ENCODE assay signal across 8 cellular contexts in the genomic region with DNA sequence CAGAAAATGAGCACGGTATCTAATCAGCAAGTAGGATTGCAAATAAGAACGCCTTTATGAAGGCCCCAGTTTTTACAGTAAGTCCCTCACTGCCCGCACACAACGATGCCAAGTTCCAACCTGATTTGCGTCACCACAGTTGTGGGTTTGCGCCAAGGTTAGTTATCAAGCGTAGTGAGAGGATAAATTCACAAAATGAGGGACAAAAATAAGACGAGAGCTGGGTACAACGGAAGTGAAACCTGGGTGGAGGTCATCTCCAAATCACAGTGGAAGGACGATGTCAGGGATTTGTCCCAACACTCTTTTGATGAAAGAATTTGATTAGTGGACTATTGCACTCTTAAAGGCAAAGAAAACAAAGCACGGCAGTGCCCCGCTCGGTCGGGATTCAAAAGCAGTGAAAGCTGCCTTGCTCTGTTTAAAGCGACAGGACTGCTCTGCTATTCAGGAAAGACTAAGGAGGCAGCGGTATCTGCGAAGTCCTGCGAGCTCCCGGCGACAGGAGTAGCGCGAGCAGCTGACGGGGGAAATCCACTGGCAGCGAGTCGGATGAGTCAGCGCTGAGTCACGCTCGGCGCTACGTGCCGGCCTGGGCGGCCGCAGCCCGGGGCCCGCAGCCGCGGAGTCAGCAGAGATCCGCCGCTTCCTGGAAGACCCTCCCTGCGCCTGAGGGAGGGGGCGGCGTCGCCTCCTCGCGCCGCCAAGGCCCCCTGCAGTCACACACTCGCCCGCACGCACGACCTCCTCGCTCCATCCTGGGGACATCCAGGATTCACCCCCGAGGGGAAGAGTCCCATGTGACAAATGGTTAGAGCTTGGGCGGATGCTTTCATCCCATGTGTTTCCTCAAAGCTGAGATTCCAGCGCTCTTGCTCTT.
DNase-seq lines count a peak whose midpoint lies in the region.

No MANE protein-coding gene starts in this region.

- CTCF ChIA-PET in activated naive CD4-positive, alpha-beta T cell treated with anti-CD3 and anti-CD28 coated beads, Interleukin-2, amount 10 ng/mL, durations not matched to agents 7 days and 5 days (lab: Charles Lee), result interaction anchor here (1.0 to 4.4 kb wide), 6 partner anchors 11 to 104 kb away, joined by 3 to 21 read pairs (median 4); a partner anchor contains a TSS

- H3K27me3 Mint-ChIP-seq in activated naive CD4-positive, alpha-beta T cell treated with anti-CD3 and anti-CD28 coated beads, Interleukin-2, amount 10 ng/mL, durations not matched to agents 7 days and 5 days, result peaks cover 36% of the 10 kb centered on the region

- no peaks in the 10 kb centered on the region for H3K27me3 ChIP-seq in SJCRH30

- peak; percentile 98 for DNase-seq in ELR (ENCODE audit: low read depth)
- peak; percentile 97 for DNase-seq in H4 (ENCODE audit: low spot score)
- peak; percentile 95 for DNase-seq in LoVo (ENCODE audit: low spot score)
- peak; percentile 97 for DNase-seq in SJCRH30
- DNase-seq in activated naive CD4-positive, alpha-beta T cell treated with anti-CD3 and anti-CD28 coated beads, Interleukin-2, amount 10 ng/mL, durations not matched to agents 7 days and 5 days, result peak; percentile 85
- peak; percentile 69 for DNase-seq in germinal center (ENCODE audit: low spot score)
- peak; percentile 91 for DNase-seq in non-pigmented ciliary epithelial cell (ENCODE audit: low read depth)
- peak; percentile 97 for DNase-seq in superior temporal gyrus (ENCODE audit: extremely low spot score)

- H3K36me3 ChIP-seq in SJCRH30, result no peaks in the 10 kb centered on the region

- peak overlapping the region; percentile 97 for H3K27ac ChIP-seq in SJCRH30

- peaks cover 22% of the 10 kb centered on the region for H3K4me1 Mint-ChIP-seq in activated naive CD4-positive, alpha-beta T cell treated with anti-CD3 and anti-CD28 coated beads, Interleukin-2, amount 10 ng/mL, durations not matched to agents 7 days and 5 days

- H3K9me3 ChIP-seq in SJCRH30 (replicated peaks), result no peaks in the 10 kb centered on the region

- H3K4me1 ChIP-seq in SJCRH30, result peaks cover 11% of the 10 kb centered on the region

- H3K36me3 Mint-ChIP-seq in activated naive CD4-positive, alpha-beta T cell treated with anti-CD3 and anti-CD28 coated beads, Interleukin-2, amount 10 ng/mL, durations not matched to agents 7 days and 5 days, result no peaks in the 10 kb centered on the region

- H3K27ac Mint-ChIP-seq in activated naive CD4-positive, alpha-beta T cell treated with anti-CD3 and anti-CD28 coated beads, Interleukin-2, amount 10 ng/mL, durations not matched to agents 7 days and 5 days, result peak overlapping the region; percentile 87

- H3K9me3 Mint-ChIP-seq in activated naive CD4-positive, alpha-beta T cell treated with anti-CD3 and anti-CD28 coated beads, Interleukin-2, amount 10 ng/mL, durations not matched to agents 7 days and 5 days, result peaks cover 5% of the 10 kb centered on the region

- H3K4me3 Mint-ChIP-seq in activated naive CD4-positive, alpha-beta T cell treated with anti-CD3 and anti-CD28 coated beads, Interleukin-2, amount 10 ng/mL, durations not matched to agents 7 days and 5 days, result peak overlapping the region; percentile 76

- peak overlapping the region; percentile 59 for H3K4me3 ChIP-seq in SJCRH30

Comparison
In these comparisons a context has a peak if more than half of its experiments do, and no peak if none do; other contexts are left out.
1. Peak in every context shown above with its lines: DNase-seq, H3K4me3 ChIP-seq and H3K27ac ChIP-seq.